In the genomic region with DNA sequence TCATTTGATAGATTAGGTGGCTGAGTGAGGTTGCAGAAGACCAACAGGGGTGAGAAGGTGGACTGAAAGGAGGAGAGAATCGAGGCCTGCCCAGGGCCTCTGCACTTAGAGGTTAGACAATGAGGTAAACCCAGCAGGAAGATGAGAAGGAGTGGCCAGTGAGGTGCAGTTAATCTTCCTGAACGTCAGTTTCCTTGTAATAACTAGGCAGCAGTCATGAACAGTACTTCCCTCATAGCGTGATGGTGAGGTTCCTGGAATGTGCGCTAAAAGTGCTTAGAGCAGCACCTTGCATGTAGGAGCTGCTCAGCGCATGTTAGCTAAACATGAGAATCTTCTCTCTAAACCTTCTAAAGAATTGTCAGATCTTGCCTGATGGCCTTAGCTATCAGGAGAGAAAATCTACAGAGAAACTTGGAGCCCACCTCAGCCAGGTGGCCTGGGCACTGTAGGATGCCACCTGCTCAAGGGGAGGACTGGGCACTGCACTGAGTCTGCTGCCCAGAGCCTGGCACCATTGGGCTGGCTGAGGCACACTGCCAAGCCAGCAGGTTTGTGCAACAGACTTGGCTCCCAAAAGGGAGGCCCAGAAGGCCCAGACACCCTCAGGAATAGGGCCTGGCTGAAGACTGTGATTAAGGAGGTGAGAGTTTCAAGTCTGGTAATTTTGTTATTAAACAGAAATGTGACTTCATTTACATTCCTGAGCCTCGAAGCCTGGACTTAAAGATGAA, we compare ENCODE assay signal across 10 cellular contexts. TPM values are rescaled to one million over a fixed set of nuclear protein-coding genes. Genes with fewer than 3 reads are reported as not detected.
"Had no signal": no experiment of that assay in that cellular context is flagged by ENCODE, and none has a peak within 500 bp of the region (broad histone marks: within the 10 kb centered on the region; RNA-seq: fewer than 3 reads in every experiment).

No MANE protein-coding gene starts in this region.

RNA-seq across cellular contexts. Expression of gene LGALS9C, which starts 10.2 kb away (rescaled TPM):
- total RNA-seq: activated naive CD4-positive, alpha-beta T cell treated with anti-CD3 and anti-CD28 coated beads, Interleukin-2, amount 50 U/mL, for 72 hours; activated T-cell treated with anti-CD3 and anti-CD28 coated beads, Interleukin-2, amount 50 U/mL, for 72 hours; astrocyte; dermis microvascular lymphatic vessel endothelial cell; endothelial cell of umbilical vein; fibroblast of lung; fibroblast of villous mesenchyme; gastroesophageal sphincter; glomerular endothelial cell; WTC11 had no signal
- polyA plus RNA-seq: endothelial cell of umbilical vein had no signal
